8 cellular contexts compared by ENCODE assay signal in the genomic region with DNA sequence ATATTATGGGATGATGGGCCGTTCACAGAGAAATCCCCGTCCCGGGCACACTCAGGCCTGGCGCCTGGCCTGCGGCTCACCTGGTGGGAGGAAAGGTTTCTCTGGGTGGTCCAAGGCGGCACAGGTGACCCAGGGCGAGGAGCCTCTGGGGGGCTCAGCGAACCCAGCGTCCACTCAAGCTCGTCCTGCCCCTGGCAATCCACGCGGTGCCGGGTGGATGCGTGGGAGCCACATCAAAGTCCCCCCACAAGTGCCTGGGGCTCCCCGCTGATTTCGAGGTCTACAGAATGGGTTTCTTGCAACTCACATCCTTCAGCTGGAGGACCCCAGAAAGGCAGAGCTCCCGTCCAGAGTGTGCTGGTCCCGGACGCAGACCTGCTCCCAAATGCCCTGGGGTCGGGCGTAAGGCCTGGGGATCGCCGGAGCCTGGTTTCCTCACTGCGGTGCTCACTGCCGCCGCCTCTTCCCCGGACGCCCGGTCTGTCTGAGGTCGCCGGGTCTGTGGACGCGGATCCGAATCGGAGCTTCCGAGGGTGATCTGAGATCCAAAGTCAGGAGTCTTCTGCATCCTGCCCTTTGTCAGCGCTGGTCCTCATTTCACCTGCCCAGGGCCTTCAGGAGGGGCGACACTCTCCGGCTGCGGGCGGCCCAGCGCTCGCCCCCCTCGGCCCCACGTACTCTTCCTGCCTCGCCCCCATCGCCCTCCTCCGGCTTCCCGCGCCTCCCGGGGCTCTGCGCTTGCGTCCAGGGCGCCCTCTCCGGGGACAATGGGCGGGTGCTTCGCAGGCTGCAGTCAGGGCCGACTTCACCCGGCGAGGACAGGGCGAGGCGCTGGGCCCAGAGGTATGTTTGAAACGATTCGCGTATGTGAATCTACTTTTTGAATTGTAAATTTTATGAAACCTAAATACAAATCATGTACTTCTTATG. TPM values are rescaled to one million over a fixed set of nuclear protein-coding genes. Genes with fewer than 3 reads are reported as not detected.
DNase-seq lines count a peak whose midpoint lies in the region; ATAC-seq, FAIRE-seq and TF ChIP-seq lines count a peak whose summit lies in the region.

No MANE protein-coding gene starts in this region.

- ATAC-seq in GM19452 (IDR thresholded peaks at IDR 0.05; ENCODE audit: unreplicated experiment): peak; percentile 77

- 0 out of 2 replicates have a peak, but pooled peaks have one; percentile 17 for TF ChIP-seq CTCF in Loucy (conservative IDR thresholded peaks at IDR 0.05; ENCODE audit: low read length)
- TF ChIP-seq CTCF in tibial artery (IDR thresholded peaks at IDR 0.05): no peak
- no peak for TF ChIP-seq CTCF in D721Med (IDR thresholded peaks at IDR 0.05; ENCODE audit: insufficient read depth, missing control alignments)

- FAIRE-seq in D721Med (lab: Jason Lieb, UNC): no peak

- no peaks in the 10 kb centered on the region for H3K79me2 ChIP-seq in Loucy (ENCODE audit: insufficient read depth, low read length)
- H3K79me2 ChIP-seq in trophoblast cell (ENCODE audit: control insufficient read depth, insufficient read depth, low read length, poor library complexity): peaks cover 1% of the 10 kb centered on the region

- H3K36me3 ChIP-seq in Loucy (ENCODE audit: insufficient read depth, low read length) (no peaks in the 10 kb centered on the region), trophoblast cell (ENCODE audit: control insufficient read depth in 1 of 2, insufficient read depth in 2 of 2, low read length in 2 of 2) (no peaks in the 10 kb centered on the region), tibial artery (no peaks in the 10 kb centered on the region)

- no peak overlapping the region for H3K4ac ChIP-seq in trophoblast cell (ENCODE audit: low read depth, low read length)

- no peaks in the 10 kb centered on the region for H3K9me2 ChIP-seq in Loucy (replicated peaks; ENCODE audit: low read depth, low read length)

- H3K9ac ChIP-seq in Loucy (ENCODE audit: low read depth, low read length, poor library complexity, severe bottlenecking) (peak overlapping the region; percentile 76), trophoblast cell (ENCODE audit: low read length) (no peak overlapping the region)

- H2AK5ac ChIP-seq in trophoblast cell (ENCODE audit: low read length): no peak overlapping the region

- H4K8ac ChIP-seq in trophoblast cell (ENCODE audit: low read depth, low read length): peak overlapping the region; percentile 87

- H3K27ac ChIP-seq in trophoblast cell (ENCODE audit: low read depth, low read length) (no peak overlapping the region), tibial artery (no peak overlapping the region)

- DNase-seq in AG20443 (ENCODE audit: low spot score): peak; percentile 83
- DNase-seq in activated T-helper 1 cell treated with Interleukin-2 at 50 U/mL for 16 hours (ENCODE audit: low read depth): peak; percentile 40
- peak; percentile 86 for DNase-seq in germinal center (ENCODE audit: low spot score)
- peak in 1 of 2 donors; percentile 28 for DNase-seq in trophoblast cell
- DNase-seq in tibial artery: peak in 1 of 2 donors; percentile 47
- DNase-seq in D721Med (ENCODE audit: insufficient read length, low spot score): no peak

- H4K91ac ChIP-seq in trophoblast cell (ENCODE audit: low read depth, low read length): no peak overlapping the region

- peak overlapping the region; percentile 77 for H3K4me3 ChIP-seq in Loucy (ENCODE audit: low read length, poor library complexity, severe bottlenecking)
- peak overlapping the region; percentile 72 for H3K4me3 ChIP-seq in trophoblast cell (ENCODE audit: low read depth, low read length)
- peak overlapping the region; percentile 30 to 41 for H3K4me3 ChIP-seq in tibial artery

- H2BK120ac ChIP-seq in trophoblast cell (ENCODE audit: insufficient read depth, low read length, poor library complexity): no peak overlapping the region

- H2AFZ ChIP-seq in Loucy (ENCODE audit: low read length) (peak overlapping the region; percentile 87), trophoblast cell (ENCODE audit: insufficient read depth, low read length, poor library complexity) (peak overlapping the region; percentile 85)

- peak overlapping the region; percentile 70 for H3K4me2 ChIP-seq in Loucy (ENCODE audit: low read depth, low read length, poor library complexity, severe bottlenecking)
- H3K4me2 ChIP-seq in trophoblast cell (ENCODE audit: low read length): peak overlapping the region; percentile 82

- H3F3A ChIP-seq in Loucy (ENCODE audit: low read depth): no peaks in the 10 kb centered on the region

- no peaks in the 10 kb centered on the region for H3K4me1 ChIP-seq in Loucy (ENCODE audit: insufficient read depth, low read length, poor library complexity, severe bottlenecking)
- H3K4me1 ChIP-seq in trophoblast cell (ENCODE audit: control insufficient read depth in 1 of 2, insufficient read depth in 2 of 2, low read length in 2 of 2): peaks cover 0 to 6% of the 10 kb centered on the region in 2 experiments
- peaks cover 0 to 5% (median 2%) of the 10 kb centered on the region in 4 donors for H3K4me1 ChIP-seq in tibial artery

- H4K12ac ChIP-seq in trophoblast cell (ENCODE audit: low read depth, low read length): peak overlapping the region; percentile 13

- H3K18ac ChIP-seq in trophoblast cell (ENCODE audit: low read length): peak overlapping the region; percentile 20

- WGBS in trophoblast cell (ENCODE audit: extremely low coverage, insufficient coverage, insufficient read length): no CpG with 5 or more reads among the region's 65 CpGs

- H3K9me3 ChIP-seq in Loucy (ENCODE audit: insufficient read depth, low read depth, low read length) (no peaks in the 10 kb centered on the region), trophoblast cell (ENCODE audit: insufficient read depth, low read depth, low read length) (peaks cover 1% of the 10 kb centered on the region), tibial artery (no peaks in the 10 kb centered on the region)

- H3K79me1 ChIP-seq in trophoblast cell (ENCODE audit: low read length): peaks cover 2% of the 10 kb centered on the region

- intact Hi-C loops in tibial artery (cut with DNase I; ENCODE audit: low total_unique reads): no loop called here

- H3K27me3 ChIP-seq in Loucy (ENCODE audit: insufficient read depth, low read length, poor library complexity, severe bottlenecking) (no peaks in the 10 kb centered on the region), trophoblast cell (ENCODE audit: insufficient read depth, low read length) (no peaks in the 10 kb centered on the region), tibial artery (peaks cover 0 to 25% of the 10 kb centered on the region in 2 donors)

- H4K20me1 ChIP-seq in Loucy (ENCODE audit: insufficient read depth, low read length, poor library complexity, severe bottlenecking): no peaks in the 10 kb centered on the region

- H3K14ac ChIP-seq in trophoblast cell (ENCODE audit: low read length): peak overlapping the region; percentile 68

- H2BK5ac ChIP-seq in trophoblast cell (ENCODE audit: low read depth, low read length, poor library complexity): no peak overlapping the region

- no peak overlapping the region for H3K23ac ChIP-seq in trophoblast cell (ENCODE audit: low read length)

- H2BK12ac ChIP-seq in trophoblast cell (ENCODE audit: low read length): no peak overlapping the region

RNA-seq across cellular contexts. Expression of gene RUFY1, which starts 20.0 kb away (rescaled TPM):
- polyA plus RNA-seq in trophoblast cell (2013): 19.2 and 20.4 TPM in 2 replicates
